In the genomic region with DNA sequence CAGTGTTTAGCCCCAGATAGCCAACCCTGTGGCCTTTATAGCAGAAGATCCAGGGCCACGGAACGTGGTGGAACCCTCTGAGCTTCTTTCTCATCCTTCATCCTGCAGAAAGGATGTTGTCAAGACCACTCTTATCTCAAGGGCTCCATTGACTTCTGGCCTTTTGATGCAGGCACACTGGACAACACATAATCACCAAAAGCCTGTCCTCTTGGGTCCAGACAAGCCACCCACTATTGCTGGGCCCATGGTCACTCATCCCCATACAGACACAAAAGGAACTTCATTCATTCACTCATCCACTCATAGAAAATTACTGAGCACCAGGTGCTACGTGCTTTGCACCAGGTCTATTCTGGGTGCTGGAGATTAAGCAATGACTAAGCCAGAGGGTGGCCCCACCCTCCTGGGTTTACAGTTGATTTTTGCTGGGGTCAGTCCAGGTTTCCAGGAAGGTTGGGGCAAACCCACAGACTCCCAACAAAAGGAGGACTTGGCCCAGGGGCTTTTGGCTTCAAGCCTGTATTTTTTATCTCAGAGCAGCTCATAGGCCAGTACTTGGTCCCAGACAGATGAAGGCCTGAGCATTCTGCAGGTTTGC, we compare ENCODE assay signal across 26 cellular contexts. TPM values are rescaled to one million over a fixed set of nuclear protein-coding genes. Genes with fewer than 3 reads are reported as not detected.
"Had no signal": no experiment of that assay in that cellular context is flagged by ENCODE, and none has a peak within 500 bp of the region (broad histone marks: within the 10 kb centered on the region; RNA-seq: fewer than 3 reads in every experiment).

No MANE protein-coding gene starts in this region.

- H3K9me3 ChIP-seq: neutrophil, thoracic aorta had no signal

- H3K36me3 ChIP-seq: neutrophil, right atrium auricular region, stomach, thoracic aorta had no signal

- H3K4me2 ChIP-seq: hepatocyte had no signal

- DNase-seq: cortex of kidney; dorsolateral prefrontal cortex; effector memory CD4-positive, alpha-beta T cell; foreskin melanocyte; head of caudate nucleus; kidney; left cardiac atrium; naive thymus-derived CD4-positive, alpha-beta T cell; small intestine; stimulated activated CD4-positive, alpha-beta T cell treated with anti-CD3 and anti-CD28 coated beads, Interleukin-12 subunit alpha, Interleukin-12 subunit beta, amount 100 ng/mL, for 4 hours; stimulated activated naive CD4-positive, alpha-beta T cell; stomach; substantia nigra; trophoblast cell had no signal

- H3K79me2 ChIP-seq: hepatocyte had no signal

- H3K4me1 ChIP-seq: right atrium auricular region, stomach had no signal

- H3K4me3 ChIP-seq: dorsolateral prefrontal cortex, hepatocyte, right atrium auricular region, stomach, thoracic aorta had no signal

- H2AFZ ChIP-seq: hepatocyte had no signal

- H3K27me3 ChIP-seq: hepatocyte, neutrophil, right atrium auricular region, stomach had no signal

- H3K27ac ChIP-seq: dorsolateral prefrontal cortex, epithelial cell of prostate, hepatocyte, neutrophil, right atrium auricular region, stomach, thoracic aorta had no signal

RNA-seq across cellular contexts. Expression of a gene that starts 2.4 kb away (rescaled TPM):
- total RNA-seq: dorsolateral prefrontal cortex; hepatocyte; kidney; left cardiac atrium; liver; lung microvascular endothelial cell; mesenteric fat pad; mononuclear cell; naive thymus-derived CD4-positive, alpha-beta T cell; osteoblast; pulmonary artery endothelial cell; right atrium auricular region; stomach; thoracic aorta; urinary bladder had no signal

RNA-seq across cellular contexts. Expression of a gene that starts 40.6 kb away (rescaled TPM):
- total RNA-seq: dorsolateral prefrontal cortex; hepatocyte; kidney; left cardiac atrium; liver; lung microvascular endothelial cell; mononuclear cell; naive thymus-derived CD4-positive, alpha-beta T cell; osteoblast; pulmonary artery endothelial cell; right atrium auricular region; stomach; thoracic aorta; urinary bladder had no signal

RNA-seq across cellular contexts. Expression of a gene that starts 53.8 kb away (rescaled TPM):
- total RNA-seq: dorsolateral prefrontal cortex; hepatocyte; kidney; left cardiac atrium; liver; lung microvascular endothelial cell; mesenteric fat pad; mononuclear cell; naive thymus-derived CD4-positive, alpha-beta T cell; osteoblast; pulmonary artery endothelial cell; right atrium auricular region; thoracic aorta; urinary bladder had no signal
